Comparison of ENCODE assay signal across 19 cellular contexts in the genomic region with DNA sequence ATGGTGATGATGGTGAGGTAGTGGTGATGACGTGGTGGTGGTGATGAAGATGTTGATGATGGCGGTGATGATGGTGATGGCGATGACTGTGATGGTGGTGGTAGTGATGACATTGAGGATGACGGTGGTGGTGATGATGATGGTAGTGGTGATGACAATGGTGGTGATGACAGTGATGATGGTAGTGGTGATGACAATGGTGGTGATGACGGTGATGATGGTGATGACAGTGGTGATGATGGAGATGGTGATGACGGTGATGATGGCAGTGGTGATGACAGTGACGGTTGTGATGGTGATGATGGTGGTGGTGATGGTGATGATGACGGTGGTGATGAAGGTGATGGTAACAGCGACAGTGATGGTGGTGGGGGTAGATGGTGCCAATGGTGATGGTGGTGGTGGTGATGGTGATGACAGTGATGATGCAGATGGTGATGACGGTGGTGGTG. TPM values are rescaled to one million over a fixed set of nuclear protein-coding genes. Genes with fewer than 3 reads are reported as not detected.
DNase-seq lines count a peak whose midpoint lies in the region; TF ChIP-seq lines count a peak whose summit lies in the region.
"Had no signal": no experiment of that assay in that cellular context is flagged by ENCODE, and none has a peak within 500 bp of the region (broad histone marks: within the 10 kb centered on the region; RNA-seq: fewer than 3 reads in every experiment).

No MANE protein-coding gene starts in this region.

- no peaks in the 10 kb centered on the region for H3K27me3 Mint-ChIP-seq in Caco-2 (ENCODE audit: insufficient read depth, unreplicated experiment)

- H3K36me3 Mint-ChIP-seq in Caco-2 (ENCODE audit: insufficient read depth, unreplicated experiment), result peaks cover 28% of the 10 kb centered on the region

- H3K27me3 ChIP-seq in Caco-2 (replicated peaks; ENCODE audit: control insufficient read depth, insufficient read depth, low read length) (no peaks in the 10 kb centered on the region), neuronal stem cell (ENCODE audit: control insufficient read depth in 3 of 3, insufficient read depth in 3 of 3, low read depth in 1 of 3, low read length in 3 of 3) (peaks cover 0 to 6% (median 0%) of the 10 kb centered on the region in 3 experiments), suprapubic skin (no peaks in the 10 kb centered on the region), breast epithelium (no peaks in the 10 kb centered on the region)

- no TSS peak for BruUV-seq in Caco-2 (replicated peaks; lab: Mats Ljungman, UMichigan)

- H4K8ac ChIP-seq in neuronal stem cell (ENCODE audit: low read depth, low read length), result peak overlapping the region; percentile 87

- no peak for TF ChIP-seq EP300 in suprapubic skin (IDR thresholded peaks at IDR 0.05)

- H3K23ac ChIP-seq in neuronal stem cell (ENCODE audit: low read depth, low read length, poor library complexity), result peak overlapping the region; percentile 62

- no peak overlapping the region for H3K4me3 ChIP-seq in Caco-2 (ENCODE audit: low read depth, low read length)
- peak overlapping the region in 1 of 2 donors; percentile 67 for H3K4me3 ChIP-seq in neuronal stem cell (ENCODE audit: low read length in 2 of 2)
- no peak overlapping the region for H3K4me3 ChIP-seq in suprapubic skin
- no peak overlapping the region for H3K4me3 ChIP-seq in breast epithelium
- H3K4me3 ChIP-seq: HAP-1 had no signal

- CTCF ChIA-PET in Caco-2 (lab: Charles Lee) (no interaction called here), HEK293T (lab: Yijun Ruan, JAX) (no interaction called here), RWPE1 (lab: Yijun Ruan, JAX) (interaction anchor here (0.7 kb wide), 1 partner anchor 29 kb away, joined by 3 read pairs; no protein-coding TSS in a partner anchor)

- H3K36me3 ChIP-seq in Caco-2 (ENCODE audit: control insufficient read depth, insufficient read depth, low read length) (peaks cover 2% of the 10 kb centered on the region), neuronal stem cell (replicated peaks in 1 of 2; ENCODE audit: control insufficient read depth in 2 of 2, insufficient read depth in 2 of 2, low read length in 2 of 2) (peaks cover 0 to 22% of the 10 kb centered on the region in 2 donors), suprapubic skin (peaks cover 26% of the 10 kb centered on the region), breast epithelium (no peaks in the 10 kb centered on the region)

- no peaks in the 10 kb centered on the region for H3K4me1 Mint-ChIP-seq in Caco-2 (ENCODE audit: low read depth, unreplicated experiment)

- H2BK5ac ChIP-seq in neuronal stem cell (ENCODE audit: low read length), result no peak overlapping the region

- H3K4me2 ChIP-seq in neuronal stem cell (ENCODE audit: insufficient read depth, low read length, poor library complexity, severe bottlenecking), result no peak overlapping the region
- H3K4me2 ChIP-seq: KMS-11, SK-N-SH had no signal

- no peak overlapping the region for H3K4ac ChIP-seq in neuronal stem cell (ENCODE audit: low read length)

- no peak overlapping the region for H3K18ac ChIP-seq in neuronal stem cell (ENCODE audit: low read length)

- intact Hi-C loops in Caco-2 (cut with micrococcal nuclease; ENCODE audit: unreplicated experiment), result no loop called here
- intact Hi-C loops in breast epithelium (cut with DNase I; ENCODE audit: low total_unique reads), result no loop called here

- peaks cover 13% of the 10 kb centered on the region for H3K9me3 Mint-ChIP-seq in Caco-2 (ENCODE audit: unreplicated experiment)

- POLR2A ChIA-PET in Caco-2 (lab: Charles Lee) (no interaction called here), HEK293T (lab: Yijun Ruan, JAX) (no interaction called here), RWPE1 (lab: Yijun Ruan, JAX; ENCODE audit: low non-redundant PET) (no interaction called here)

- peak overlapping the region; percentile 50 for H2BK12ac ChIP-seq in neuronal stem cell (ENCODE audit: low read length)

- no peak overlapping the region for H2BK15ac ChIP-seq in neuronal stem cell (ENCODE audit: low read length)

- peaks cover 12% of the 10 kb centered on the region for H3K79me1 ChIP-seq in neuronal stem cell (ENCODE audit: low read depth, low read length)

- H2BK120ac ChIP-seq in neuronal stem cell (ENCODE audit: low read depth, low read length), result no peak overlapping the region

- no peak overlapping the region for H3K4me3 Mint-ChIP-seq in Caco-2 (ENCODE audit: unreplicated experiment)

- TF ChIP-seq POLR2A in suprapubic skin (IDR thresholded peaks at IDR 0.05), result no peak
- no peak for TF ChIP-seq POLR2A in breast epithelium (IDR thresholded peaks at IDR 0.05)

- H3K27ac ChIP-seq in cingulate gyrus (ENCODE audit: low read depth, low read length), result peak overlapping the region; percentile 26
- no peak overlapping the region for H3K27ac ChIP-seq in neuronal stem cell (replicated peaks; ENCODE audit: low read length)
- no peak overlapping the region for H3K27ac ChIP-seq in RWPE1
- H3K27ac ChIP-seq in suprapubic skin, result no peak overlapping the region
- H3K27ac ChIP-seq in breast epithelium, result no peak overlapping the region
- H3K27ac ChIP-seq: KMS-11 had no signal

- WGBS in neuronal stem cell (ENCODE audit: extremely low coverage in 2 of 2, insufficient read length in 2 of 2, insufficient replicate concordance in 1 of 2), 2 donors, result 100% methylated on average over 2 of the region's 10 CpGs; no CpG with 5 or more reads in 1 of the 2 donors
- WGBS in suprapubic skin, result 97% methylated on average over 10 of the region's 10 CpGs

- peak overlapping the region; percentile 7 for H3K9ac ChIP-seq in neuronal stem cell (ENCODE audit: low read depth, low read length, poor library complexity)
- H3K9ac ChIP-seq: KMS-11, SK-N-SH had no signal

- no peak overlapping the region for H4K91ac ChIP-seq in neuronal stem cell (ENCODE audit: low read depth, low read length, poor library complexity)

- H3K9me3 ChIP-seq in Caco-2 (no peaks in the 10 kb centered on the region), neuronal stem cell (replicated peaks in 1 of 2; ENCODE audit: control insufficient read depth in 2 of 2, insufficient read depth in 1 of 2, low read depth in 1 of 2, low read length in 2 of 2) (peaks cover 0 to 6% of the 10 kb centered on the region in 2 donors), suprapubic skin (no peaks in the 10 kb centered on the region), breast epithelium (no peaks in the 10 kb centered on the region)
- H3K9me3 ChIP-seq: HAP-1, SK-N-SH had no signal

- no peak overlapping the region for H2AK5ac ChIP-seq in neuronal stem cell (ENCODE audit: low read depth, low read length)

- TF ChIP-seq CTCF in Caco-2 (IDR thresholded peaks at IDR 0.05; ENCODE audit: insufficient read depth in 1 of 2, low read depth in 1 of 2, low read length in 1 of 2, severe bottlenecking in 1 of 2, unreplicated experiment in 1 of 2) (no peak), RWPE1 (conservative IDR thresholded peaks at IDR 0.05; ENCODE audit: low read depth) (no peak), suprapubic skin (IDR thresholded peaks at IDR 0.05) (no peak), breast epithelium (IDR thresholded peaks at IDR 0.05) (no peak)

- no peak overlapping the region for H3K14ac ChIP-seq in neuronal stem cell (ENCODE audit: low read length)

- H3K4me1 ChIP-seq in Caco-2, result no peaks in the 10 kb centered on the region
- H3K4me1 ChIP-seq in neuronal stem cell (ENCODE audit: control insufficient read depth in 2 of 2, insufficient read depth in 1 of 2, low read depth in 1 of 2, low read length in 2 of 2), result peaks cover under 1 to 2% of the 10 kb centered on the region in 2 donors
- peaks cover 3% of the 10 kb centered on the region for H3K4me1 ChIP-seq in suprapubic skin
- no peaks in the 10 kb centered on the region for H3K4me1 ChIP-seq in breast epithelium
- H3K4me1 ChIP-seq: HAP-1 had no signal

- H3K27ac Mint-ChIP-seq in Caco-2 (ENCODE audit: unreplicated experiment), result peak overlapping the region; percentile 18

- no peak for DNase-seq in Caco-2
- no peak for DNase-seq in HEK293T (ENCODE audit: extremely low spot score)
- DNase-seq in neuronal stem cell (ENCODE audit: low spot score), result no peak
- DNase-seq in RWPE1 (ENCODE audit: low spot score), result no peak
- no peak for DNase-seq in suprapubic skin (ENCODE audit: low spot score in 2 of 2)
- DNase-seq in breast epithelium (ENCODE audit: low spot score in 2 of 2), result no peak
- DNase-seq: ACHN, C1 segment of cervical spinal cord, DMS 273 treated with DMSO at 0.1 percent for 48 hours, DND-41, MV-4-11, NCI-H1694 treated with DMSO at 0.1 percent for 48 hours, NCI-H510A, NCI-H774, SHP77, SK-N-SH had no signal

- no peak overlapping the region for H2AFZ ChIP-seq in neuronal stem cell (ENCODE audit: low read length)

TF ChIP-seq in HEK293T, 16 proteins besides CTCF, POLR2A, EP300 and RAD21:
- TF ChIP-seq CTBP1 (IDR thresholded peaks at IDR 0.05; ENCODE audit: borderline replicate concordance) (peak; percentile 40; the same call in 1 of the 2 replicates), FOXK2 (IDR thresholded peaks at IDR 0.05) (no peak)

RNA-seq across cellular contexts. Expression of gene FAAP20, which starts 39.4 kb away (rescaled TPM):
- total RNA-seq in Caco-2 (2022) (62.5 and 72.4 TPM in 2 replicates), suprapubic skin (10 to 100 TPM; 18.6 to 47.3 (median 24.9) TPM), breast epithelium (10 to 100 TPM; 28.6 to 33.1 (median 29.9) TPM)
- 108 TPM for polyA plus RNA-seq in neuronal stem cell (2013, experiment 1 of 2)
- 108 TPM for polyA plus RNA-seq in neuronal stem cell (2013, experiment 2 of 2)
